In genomic region chr1:10380594-10381275, GRCh38 we compare ENCODE assay signal across 12 cellular contexts. TPM values are rescaled to one million over a fixed set of nuclear protein-coding genes. Genes with fewer than 3 reads are reported as not detected.
A peak's percentile ranks its signal among the peaks of the same experiment; 100 is the strongest.
DNase-seq lines count a peak whose midpoint lies in the region; ATAC-seq and TF ChIP-seq lines count a peak whose summit lies in the region.
"Had no signal": no experiment of that assay in that cellular context is flagged by ENCODE, and none has a peak within 500 bp of the region (broad histone marks: within the 10 kb centered on the region; RNA-seq: fewer than 3 reads in every experiment).

No MANE protein-coding gene starts in this region.

- H3K4me1 ChIP-seq in testis, result peaks cover 32% of the 10 kb centered on the region

- WGBS in testis, 2 donors, result 35 to 43% methylated on average over 5 of the region's 5 CpGs

- peak overlapping the region in 1 of 2 donors; percentile 28 for H3K27ac ChIP-seq in testis

- in situ Hi-C loops in ACHN (cut with HindIII; ENCODE audit: low pct_ligation_motif_present, low pct_unique_long_range_greater_than_20kb, low sequenced_read_pairs), result no loop called here

- H3K4me3 ChIP-seq in testis, result no peak overlapping the region
- H3K4me3 ChIP-seq: adrenal gland had no signal

- H3K27me3 ChIP-seq in testis, result no peaks in the 10 kb centered on the region
- H3K27me3 ChIP-seq: adrenal gland had no signal

- DNase-seq in SIG-M5 treated with dmso at 0.1 percent for 504 hours (lab: John Stamatoyannopoulos, UW; ENCODE audit: unreplicated experiment) (peak; percentile 5), SIG-M5 (lab: John Stamatoyannopoulos, UW) (no peak), amniotic stem cell (lab: John Stamatoyannopoulos, UW) (peak; percentile 67), hepatic stellate cell (ENCODE audit: low spot score) (peak; percentile 93), testis (peak; percentile 73), ACHN (no peak), DMS 273 (lab: John Stamatoyannopoulos, UW; ENCODE audit: unreplicated experiment) (no peak)
- DNase-seq: activated CD4-positive, alpha-beta memory T cell treated with anti-CD3 and anti-CD28 coated beads for 36 hours; NCI-H1092 treated with DMSO at 0.1 percent for 48 hours; occipital lobe had no signal

- no peak for ATAC-seq in HG03460 (IDR thresholded peaks at IDR 0.05; ENCODE audit: unreplicated experiment)

- intact Hi-C loops in testis (cut with DNase I; ENCODE audit: low total_unique reads), result no loop called here

- TF ChIP-seq CTCF in testis (IDR thresholded peaks at IDR 0.05), result no peak

- TF ChIP-seq POLR2A in testis (IDR thresholded peaks at IDR 0.05), result no peak

- H3K36me3 ChIP-seq in testis (ENCODE audit: low read depth, missing control alignments), result no peaks in the 10 kb centered on the region

- H3K9me3 ChIP-seq in testis, result no peaks in the 10 kb centered on the region
- H3K9me3 ChIP-seq: adrenal gland had no signal

RNA-seq across cellular contexts. Expression of gene PGD, which starts 18.1 kb away (rescaled TPM):
- 100 to 1,000 TPM; 209 to 241 TPM for total RNA-seq in testis
- polyA plus RNA-seq in testis (ENCODE audit: insufficient read depth, low read depth, low replicate concordance), result 208 TPM

RNA-seq across cellular contexts. Expression of gene CENPS, which starts 49.5 kb away (rescaled TPM):
- total RNA-seq in testis, result 10 to 100 TPM; 26.4 to 49.6 TPM
- 125 TPM for polyA plus RNA-seq in testis (ENCODE audit: insufficient read depth, low read depth, low replicate concordance)

Comparison
In these comparisons a context has a peak if more than half of its experiments do, and no peak if none do; other contexts are left out.
1. DNase-seq: peak in SIG-M5 treated with dmso at 0.1 percent for 504 hours (single experiment), amniotic stem cell (single experiment), hepatic stellate cell (single experiment) and testis (single experiment); none in SIG-M5 (single experiment), ACHN (single experiment) and DMS 273 (single experiment).